ENCODE assay signal across 15 cellular contexts in genomic region chr2:8462899-8463648, GRCh38.
A peak's percentile ranks its signal among the peaks of the same experiment; 100 is the strongest.
DNase-seq lines count a peak whose midpoint lies in the region; ATAC-seq and TF ChIP-seq lines count a peak whose summit lies in the region.
"Had no signal": no experiment of that assay in that cellular context is flagged by ENCODE, and none has a peak within 500 bp of the region (broad histone marks: within the 10 kb centered on the region; RNA-seq: fewer than 3 reads in every experiment).

No MANE protein-coding gene starts in this region.

- H3K36me3 Mint-ChIP-seq in T-helper 2 cell treated with Interferon-gamma antibody and Interleukin-4, amounts not matched to agents 5 μg/mL and 100 μg/mL, for 36 hours (ENCODE audit: low read depth), result no peaks in the 10 kb centered on the region
- H3K36me3 Mint-ChIP-seq in nephron progenitor cell (ENCODE audit: low read depth), result no peaks in the 10 kb centered on the region

- H3K4me1 ChIP-seq in right cardiac atrium (ENCODE audit: control insufficient read depth, insufficient read depth, low read length), result no peaks in the 10 kb centered on the region

- 77% methylated on average over 18 of the region's 18 CpGs for WGBS in right cardiac atrium

- TF ChIP-seq CTCF in nephron progenitor cell (IDR thresholded peaks at IDR 0.05), result no peak

- intact Hi-C loops in right cardiac atrium (cut with DNase I), result no loop called here
- intact Hi-C loops in Right ventricle myocardium inferior (cut with DNase I), result no loop called here

- H3K4me3 Mint-ChIP-seq in T-helper 2 cell treated with Interferon-gamma antibody and Interleukin-4, amounts not matched to agents 5 μg/mL and 100 μg/mL, for 36 hours, result no peak overlapping the region
- H3K4me3 Mint-ChIP-seq in nephron progenitor cell, result no peak overlapping the region
- H3K4me3 Mint-ChIP-seq: CD4-positive, alpha-beta memory T cell had no signal

- H3K4me3 ChIP-seq in right cardiac atrium (ENCODE audit: low read length), result no peak overlapping the region
- H3K4me3 ChIP-seq: GM23248 had no signal

- ATAC-seq in right cardiac atrium (peak; percentile 22 to 25), Right ventricle myocardium inferior (no peak)

- H3K27ac ChIP-seq in right cardiac atrium (ENCODE audit: low read length), result no peak overlapping the region
- H3K27ac ChIP-seq: GM23248 had no signal

- no peaks in the 10 kb centered on the region for H3K9me3 ChIP-seq in right cardiac atrium (ENCODE audit: control insufficient read depth, low read length)
- H3K9me3 ChIP-seq: BE2C had no signal

- H3K27me3 ChIP-seq in right cardiac atrium (ENCODE audit: control insufficient read depth, insufficient read depth), result no peaks in the 10 kb centered on the region
- H3K27me3 ChIP-seq: BE2C had no signal

- peaks cover 19% of the 10 kb centered on the region for H3K27me3 Mint-ChIP-seq in T-helper 2 cell treated with Interferon-gamma antibody and Interleukin-4, amounts not matched to agents 5 μg/mL and 100 μg/mL, for 36 hours (ENCODE audit: low read depth)
- peaks cover 12% of the 10 kb centered on the region for H3K27me3 Mint-ChIP-seq in nephron progenitor cell (ENCODE audit: low read depth, poor library complexity)
- H3K27me3 Mint-ChIP-seq: CD4-positive, alpha-beta memory T cell had no signal

- H3K9me3 Mint-ChIP-seq in T-helper 2 cell treated with Interferon-gamma antibody and Interleukin-4, amounts not matched to agents 5 μg/mL and 100 μg/mL, for 36 hours, result no peaks in the 10 kb centered on the region
- H3K9me3 Mint-ChIP-seq in nephron progenitor cell, result no peaks in the 10 kb centered on the region
- H3K9me3 Mint-ChIP-seq: CD4-positive, alpha-beta memory T cell had no signal

- H3K27ac Mint-ChIP-seq in T-helper 2 cell treated with Interferon-gamma antibody and Interleukin-4, amounts not matched to agents 5 μg/mL and 100 μg/mL, for 36 hours, result peak overlapping the region; percentile 56
- H3K27ac Mint-ChIP-seq in nephron progenitor cell, result peak overlapping the region; percentile 28

- H3K4me1 Mint-ChIP-seq in T-helper 2 cell treated with Interferon-gamma antibody and Interleukin-4, amounts not matched to agents 5 μg/mL and 100 μg/mL, for 36 hours (ENCODE audit: low read depth), result peaks cover 12% of the 10 kb centered on the region
- H3K4me1 Mint-ChIP-seq in nephron progenitor cell, result peaks cover 1% of the 10 kb centered on the region

- DNase-seq in T-helper 2 cell treated with Interferon-gamma antibody and Interleukin-4, amounts not matched to agents 5 μg/mL and 100 μg/mL, for 36 hours (ENCODE audit: low spot score), result no peak
- no peak for DNase-seq in T-helper 2 cell
- DNase-seq in right cardiac atrium, result peak in 2 of 3 donors; percentile 40 to 46
- DNase-seq in Right ventricle myocardium inferior (ENCODE audit: missing footprints), result no peak
- DNase-seq in nephron progenitor cell, result no peak
- no peak for DNase-seq in SK-N-DZ (ENCODE audit: low spot score)
- no peak for DNase-seq in COLO668 (lab: John Stamatoyannopoulos, UW; ENCODE audit: unreplicated experiment)
- no peak for DNase-seq in NCI-H345 treated with DMSO at 0.1 percent for 48 hours (lab: John Stamatoyannopoulos, UW; ENCODE audit: unreplicated experiment)
- DNase-seq: 8988T; BE2C; CD4-positive, alpha-beta memory T cell; DND-41; GM23248; NCI-H1105; NCI-H1694 had no signal

Comparison
In these comparisons a context has a peak if more than half of its experiments do, and no peak if none do; other contexts are left out.
1. DNase-seq: peak in right cardiac atrium (2 of 3); none in T-helper 2 cell treated with Interferon-gamma antibody and Interleukin-4, amounts not matched to agents 5 μg/mL and 100 μg/mL, for 36 hours (single experiment), T-helper 2 cell (0 of 5), Right ventricle myocardium inferior (single experiment), nephron progenitor cell (single experiment), SK-N-DZ (single experiment), COLO668 (single experiment) and NCI-H345 treated with DMSO at 0.1 percent for 48 hours (single experiment).